Comparison of ENCODE assay signal across 27 cellular contexts in genomic region chr4:87560802-87561201, GRCh38. TPM values are rescaled to one million over a fixed set of nuclear protein-coding genes. Genes with fewer than 3 reads are reported as not detected.
"Had no signal": no experiment of that assay in that cellular context is flagged by ENCODE, and none has a peak within 500 bp of the region (broad histone marks: within the 10 kb centered on the region; RNA-seq: fewer than 3 reads in every experiment).

No MANE protein-coding gene starts in this region.

- ATAC-seq: activated naive CD8-positive, alpha-beta T cell treated with anti-CD3 and anti-CD28 coated beads, Interleukin-2, amount 50 U/mL, for 24 hours; activated T-cell treated with anti-CD3 and anti-CD28 coated beads, Interleukin-2, amount 50 U/mL, for 4 hours; gastroesophageal sphincter; left ventricle myocardium superior had no signal

- H3K9me3 ChIP-seq: gastroesophageal sphincter, neutrophil, ovary, prostate gland, spleen, thyroid gland had no signal

- H3K27ac Mint-ChIP-seq: activated B cell treated with CpG ODN at 0.5 μM for 24 hours; activated naive CD4-positive, alpha-beta T cell treated with anti-CD3 and anti-CD28 coated beads, Interleukin-2, amount 10 ng/mL, durations not matched to agents 7 days and 5 days; activated naive CD8-positive, alpha-beta T cell treated with anti-CD3 and anti-CD28 coated beads, Interleukin-2, amount 50 U/mL, for 24 hours; dendritic cell treated with granulocyte-macrophage colony-stimulating factor and Interleukin-4, amounts not matched to agents 40 ng/mL and 50 ng/mL, for 4 days; nephron; stimulated activated naive CD8-positive, alpha-beta T cell treated with anti-CD3 and anti-CD28 coated beads, Interleukin-15, Interleukin-2, amounts not matched to agents 100 ng/mL and 50 ng/mL, for 24 hours had no signal

- H3K36me3 ChIP-seq: gastroesophageal sphincter, neutrophil, ovary, prostate gland, spleen, thyroid gland had no signal

- H3K4me1 ChIP-seq: prostate gland, thyroid gland had no signal

- H3K27me3 ChIP-seq: gastroesophageal sphincter, neutrophil, ovary, spleen, thyroid gland had no signal

- DNase-seq: activated B cell treated with CpG ODN at 0.5 μM for 24 hours; activated CD4-positive, alpha-beta T cell treated with anti-CD3 and anti-CD28 coated beads for 4 hours; activated CD8-positive, alpha-beta memory T cell treated with anti-CD3 and anti-CD28 coated beads, Interleukin-2, amount 50 U/mL, for 4 hours; activated effector memory CD4-positive, alpha-beta T cell treated with anti-CD3 and anti-CD28 coated beads, Interleukin-2, amount 50 U/mL, for 16 hours; activated naive CD4-positive, alpha-beta T cell treated with anti-CD3 and anti-CD28 coated beads, Interleukin-2, amount 10 ng/mL, durations not matched to agents 7 days and 5 days; activated naive CD8-positive, alpha-beta T cell treated with anti-CD3 and anti-CD28 coated beads, Interleukin-2, amount 50 U/mL, for 24 hours; activated T-cell treated with anti-CD3 and anti-CD28 coated beads, Interleukin-2, amount 50 U/mL, for 4 hours; effector CD8-positive, alpha-beta T cell; head of caudate nucleus; hypothalamus; left ventricle myocardium superior; midbrain; ovary; spleen; stimulated activated CD4-positive, alpha-beta T cell treated with anti-CD3 and anti-CD28 coated beads, Interleukin-4, amount 100 ng/mL, for 4 hours; substantia nigra; T-helper 9 cell; thyroid gland had no signal

- H3K4me1 Mint-ChIP-seq: nephron had no signal

- H3K4me3 ChIP-seq: gastroesophageal sphincter, ovary, prostate gland, spleen, thyroid gland had no signal

- H3K9me3 Mint-ChIP-seq: activated B cell treated with CpG ODN at 0.5 μM for 24 hours; activated naive CD4-positive, alpha-beta T cell treated with anti-CD3 and anti-CD28 coated beads, Interleukin-2, amount 10 ng/mL, durations not matched to agents 7 days and 5 days; activated naive CD8-positive, alpha-beta T cell treated with anti-CD3 and anti-CD28 coated beads, Interleukin-2, amount 50 U/mL, for 24 hours; activated T-cell treated with anti-CD3 and anti-CD28 coated beads, Interleukin-2, amount 50 U/mL, for 4 hours; dendritic cell treated with granulocyte-macrophage colony-stimulating factor and Interleukin-4, amounts not matched to agents 40 ng/mL and 50 ng/mL, for 4 days; nephron had no signal

- H3K4me3 Mint-ChIP-seq: activated B cell treated with CpG ODN at 0.5 μM for 24 hours; activated naive CD4-positive, alpha-beta T cell treated with anti-CD3 and anti-CD28 coated beads, Interleukin-2, amount 10 ng/mL, durations not matched to agents 7 days and 5 days; activated naive CD8-positive, alpha-beta T cell treated with anti-CD3 and anti-CD28 coated beads, Interleukin-2, amount 50 U/mL, for 24 hours; activated T-cell treated with anti-CD3 and anti-CD28 coated beads, Interleukin-2, amount 50 U/mL, for 4 hours; dendritic cell treated with granulocyte-macrophage colony-stimulating factor and Interleukin-4, amounts not matched to agents 40 ng/mL and 50 ng/mL, for 4 days; nephron; stimulated activated naive CD8-positive, alpha-beta T cell treated with anti-CD3 and anti-CD28 coated beads, Interleukin-15, Interleukin-2, amounts not matched to agents 100 ng/mL and 50 ng/mL, for 24 hours had no signal

- H3K27me3 Mint-ChIP-seq: activated naive CD8-positive, alpha-beta T cell treated with anti-CD3 and anti-CD28 coated beads, Interleukin-2, amount 50 U/mL, for 24 hours; dendritic cell treated with granulocyte-macrophage colony-stimulating factor and Interleukin-4, amounts not matched to agents 40 ng/mL and 50 ng/mL, for 4 days had no signal

- H3K27ac ChIP-seq: gastroesophageal sphincter, neutrophil, ovary, prostate gland, spleen, thyroid gland had no signal

- H3K36me3 Mint-ChIP-seq: activated naive CD4-positive, alpha-beta T cell treated with anti-CD3 and anti-CD28 coated beads, Interleukin-2, amount 10 ng/mL, durations not matched to agents 7 days and 5 days had no signal

RNA-seq across cellular contexts. Expression of gene SPARCL1, which starts 31.6 kb away (rescaled TPM):
- total RNA-seq: activated B cell treated with CpG ODN at 0.5 μM for 24 hours; T-helper 1 cell treated with Interleukin-12 subunit alpha and Interleukin-12 subunit beta and Interleukin-4 antibody, amounts not matched to agents 30 ng/mL and 1 ng/mL, for 36 hours had no signal

RNA-seq across cellular contexts. Expression of gene DSPP, which starts 47.5 kb away (rescaled TPM):
- total RNA-seq: activated B cell treated with CpG ODN at 0.5 μM for 24 hours; activated T-cell treated with anti-CD3 and anti-CD28 coated beads, Interleukin-2, amount 50 U/mL, for 4 hours; cardiac septum; gastroesophageal sphincter; left ventricle myocardium superior; prostate gland; spleen; T-helper 1 cell treated with Interleukin-12 subunit alpha and Interleukin-12 subunit beta and Interleukin-4 antibody, amounts not matched to agents 30 ng/mL and 1 ng/mL, for 36 hours; urinary bladder had no signal
